Comparison of ENCODE assay signal across 8 cellular contexts in the genomic region with DNA sequence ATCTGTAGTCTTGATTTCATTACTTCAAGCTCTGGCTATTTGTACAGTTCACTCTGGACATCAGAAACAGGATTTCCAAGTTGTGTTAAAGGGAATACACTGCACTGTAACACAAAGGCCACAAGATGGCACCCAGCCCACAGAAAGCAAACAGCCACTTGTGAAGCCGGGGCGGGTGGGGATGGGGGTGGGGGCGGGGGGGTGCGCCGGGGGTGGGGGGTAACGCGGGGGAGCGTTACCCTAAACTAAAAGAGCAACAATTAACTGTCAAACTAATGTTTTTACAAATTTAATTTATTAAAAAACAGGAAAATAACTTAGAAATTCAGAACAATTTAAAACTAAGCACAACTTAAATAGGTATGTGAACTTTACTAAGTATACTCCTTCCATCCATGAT. TPM values are rescaled to one million over a fixed set of nuclear protein-coding genes. Genes with fewer than 3 reads are reported as not detected.
DNase-seq lines count a peak whose midpoint lies in the region; ATAC-seq and TF ChIP-seq lines count a peak whose summit lies in the region.

No MANE protein-coding gene starts in this region.

- POLR2A ChIA-PET in Panc1 (lab: Charles Lee) = no interaction called here

- no peaks in the 10 kb centered on the region for H3K4me1 Mint-ChIP-seq in activated T-helper 17 cell treated with anti-CD3 and anti-CD28 coated beads, Interleukin-2, amount 50 U/mL, for 72 hours

- H3K27ac ChIP-seq in Panc1 (ENCODE audit: low read length) (no peak overlapping the region), right atrium auricular region (no peak overlapping the region)

- no TSS peak for BruUV-seq in Panc1 (replicated peaks; lab: Mats Ljungman, UMichigan)

- H3K27me3 Mint-ChIP-seq in activated T-helper 17 cell treated with anti-CD3 and anti-CD28 coated beads, Interleukin-2, amount 50 U/mL, for 72 hours = no peaks in the 10 kb centered on the region

- no peaks in the 10 kb centered on the region for H3K9me3 Mint-ChIP-seq in activated T-helper 17 cell treated with anti-CD3 and anti-CD28 coated beads, Interleukin-2, amount 50 U/mL, for 72 hours

- in situ Hi-C loops in Panc1 (cut with HindIII; ENCODE audit: low pct_unique_long_range_greater_than_20kb, low sequenced_read_pairs) = no loop called here

- peak in 5 of 6 experiments; percentile 3 to 33 (median 12) for DNase-seq in stimulated activated naive CD4-positive, alpha-beta T cell (lab: John Stamatoyannopoulos, UW)
- DNase-seq in stimulated activated naive CD4-positive, alpha-beta T cell treated with Interleukin-2 at 50 U/mL for 16 hours (lab: John Stamatoyannopoulos, UW) = no peak
- DNase-seq in Panc1 (ENCODE audit: low read depth, low spot score) = peak; percentile 2
- DNase-seq in adipocyte (ENCODE audit: low read depth) = peak; percentile 77
- DNase-seq in right atrium auricular region (ENCODE audit: low spot score) = peak; percentile 70
- peak; percentile 72 for DNase-seq in sciatic nerve (ENCODE audit: low spot score)

- no peaks in the 10 kb centered on the region for H3K36me3 Mint-ChIP-seq in activated T-helper 17 cell treated with anti-CD3 and anti-CD28 coated beads, Interleukin-2, amount 50 U/mL, for 72 hours (ENCODE audit: low read depth)

- no peaks in the 10 kb centered on the region for H3K4me1 ChIP-seq in Panc1 (ENCODE audit: control insufficient read depth, insufficient read depth, low read length)
- H3K4me1 ChIP-seq in adipocyte (ENCODE audit: control insufficient read depth, insufficient read depth, low read length) = no peaks in the 10 kb centered on the region
- H3K4me1 ChIP-seq in right atrium auricular region = no peaks in the 10 kb centered on the region

- H3K36me3 ChIP-seq in Panc1 (ENCODE audit: control insufficient read depth, insufficient read depth, low read length) (no peaks in the 10 kb centered on the region), adipocyte (ENCODE audit: control insufficient read depth, insufficient read depth, low read length, severe bottlenecking) (no peaks in the 10 kb centered on the region), right atrium auricular region (no peaks in the 10 kb centered on the region)

- H3K4me3 Mint-ChIP-seq in activated T-helper 17 cell treated with anti-CD3 and anti-CD28 coated beads, Interleukin-2, amount 50 U/mL, for 72 hours = no peak overlapping the region

- TF ChIP-seq CTCF in Panc1 (IDR thresholded peaks at IDR 0.05) (peak; percentile 66), right atrium auricular region (IDR thresholded peaks at IDR 0.05) (peak; percentile 26 to 68)

- no peak overlapping the region for H3K27ac Mint-ChIP-seq in activated T-helper 17 cell treated with anti-CD3 and anti-CD28 coated beads, Interleukin-2, amount 50 U/mL, for 72 hours

- H3K4me3 ChIP-seq in Panc1 (ENCODE audit: low read depth in 2 of 2, low read length in 2 of 2) = no peak overlapping the region
- H3K4me3 ChIP-seq in adipocyte (ENCODE audit: low read length) = no peak overlapping the region
- no peak overlapping the region for H3K4me3 ChIP-seq in right atrium auricular region

- CTCF ChIA-PET in Panc1 (lab: Charles Lee) = interaction anchor here (0.7 to 0.8 kb wide), 2 partner anchors 175 to 207 kb away, joined by 3 to 7 read pairs; no protein-coding TSS in a partner anchor

- ATAC-seq in HG03432 (IDR thresholded peaks at IDR 0.05; ENCODE audit: unreplicated experiment) (peak; percentile 74), Panc1 (peak; percentile 78), sciatic nerve (peak; percentile 62)
- no peak for ATAC-seq in activated T-helper 17 cell treated with anti-CD3 and anti-CD28 coated beads, Interleukin-2, amount 50 U/mL, for 72 hours (replicated peaks)

- intact Hi-C loops in Panc1 (cut with micrococcal nuclease; ENCODE audit: unreplicated experiment) = loop anchor here (2.0 kb wide), 1 partner anchor 208 kb away; no protein-coding TSS in a partner anchor
- intact Hi-C loops in sciatic nerve (cut with DNase I) = loop anchor here (5.0 kb wide), 1 partner anchor 208 kb away; no protein-coding TSS in a partner anchor

- no peaks in the 10 kb centered on the region for H3K9me3 ChIP-seq in Panc1 (ENCODE audit: control insufficient read depth, insufficient read depth, low read depth, low read length)
- H3K9me3 ChIP-seq in adipocyte (ENCODE audit: control insufficient read depth, low read length) = no peaks in the 10 kb centered on the region
- H3K9me3 ChIP-seq in right atrium auricular region = no peaks in the 10 kb centered on the region

- H3K27me3 ChIP-seq in Panc1 (ENCODE audit: control insufficient read depth, insufficient read depth, low read length) (no peaks in the 10 kb centered on the region), adipocyte (replicated peaks; ENCODE audit: control insufficient read depth, insufficient read depth, low read length) (peaks cover 4% of the 10 kb centered on the region), right atrium auricular region (no peaks in the 10 kb centered on the region)

- H3K9ac ChIP-seq in adipocyte (ENCODE audit: low read length) = no peak overlapping the region

RNA-seq across cellular contexts. Expression of a gene that starts 27.3 kb away (rescaled TPM):
- 106 TPM for total RNA-seq in Panc1 (2021; ENCODE audit: unreplicated experiment)
- polyA plus RNA-seq in Panc1 (2012; ENCODE audit: insufficient read length) = 99.2 TPM
- total RNA-seq in right atrium auricular region = 10 to 100 TPM; 84.6 to 91.8 TPM
- 53.8 TPM for total RNA-seq in sciatic nerve
- 10 to 100 TPM; 48.4 to 81.1 TPM for total RNA-seq in activated T-helper 17 cell treated with anti-CD3 and anti-CD28 coated beads, Interleukin-2, amount 50 U/mL, for 72 hours

RNA-seq across cellular contexts. Expression of a gene that starts 48.5 kb away (rescaled TPM):
- total RNA-seq in Panc1 (2021; ENCODE audit: unreplicated experiment) (44.5 TPM), right atrium auricular region (10 to 100 TPM; 39.6 to 43.6 TPM), sciatic nerve (42.4 TPM)
- polyA plus RNA-seq in Panc1 (2012; ENCODE audit: insufficient read length) = 28.7 TPM
- 10 to 100 TPM; 34.5 to 40.1 TPM for total RNA-seq in activated T-helper 17 cell treated with anti-CD3 and anti-CD28 coated beads, Interleukin-2, amount 50 U/mL, for 72 hours
